In genomic region chr7:45331563-45331962, GRCh38 we compare ENCODE assay signal across 34 cellular contexts.
"Had no signal": no experiment of that assay in that cellular context is flagged by ENCODE, and none has a peak within 500 bp of the region (broad histone marks: within the 10 kb centered on the region; RNA-seq: fewer than 3 reads in every experiment).

No MANE protein-coding gene starts in this region.

- H3K9ac ChIP-seq: KMS-11 had no signal

- DNase-seq: Karpas-422, Kasumi-1, MG63, MM.1S, MV-4-11, NCI-H1048, NCI-H1092, NCI-H1092 treated with DMSO at 0.1 percent for 48 hours, NCI-H1105, NCI-H1105 treated with DMSO at 0.1 percent for 48 hours, NCI-H1417, NCI-H1417 treated with DMSO at 0.1 percent for 48 hours, NCI-H1436, NCI-H1436 treated with DMSO at 0.1 percent for 48 hours, NCI-H146, NCI-H1694, NCI-H1694 treated with DMSO at 0.1 percent for 48 hours, NCI-H187, NCI-H187 treated with DMSO at 0.1 percent for 48 hours, NCI-H1930, NCI-H2029, NCI-H2029 treated with DMSO at 0.1 percent for 48 hours, NCI-H2081, NCI-H2081 treated with DMSO at 0.1 percent for 48 hours, NCI-H2107, NCI-H2171, NCI-H2171 treated with DMSO at 0.1 percent for 48 hours, NCI-H2227 treated with DMSO at 0.1 percent for 48 hours, NCI-H226, NCI-H345, NCI-H446, NCI-H446 treated with DMSO at 0.1 percent for 48 hours, NCI-H510A had no signal

- H3K4me2 ChIP-seq: KMS-11 had no signal

- H3K4me3 ChIP-seq: MG63 had no signal

- H3K27me3 ChIP-seq: MG63 had no signal

- H3K36me3 ChIP-seq: MG63 had no signal

- H3K27ac ChIP-seq: KMS-11 had no signal
